In the genomic region with DNA sequence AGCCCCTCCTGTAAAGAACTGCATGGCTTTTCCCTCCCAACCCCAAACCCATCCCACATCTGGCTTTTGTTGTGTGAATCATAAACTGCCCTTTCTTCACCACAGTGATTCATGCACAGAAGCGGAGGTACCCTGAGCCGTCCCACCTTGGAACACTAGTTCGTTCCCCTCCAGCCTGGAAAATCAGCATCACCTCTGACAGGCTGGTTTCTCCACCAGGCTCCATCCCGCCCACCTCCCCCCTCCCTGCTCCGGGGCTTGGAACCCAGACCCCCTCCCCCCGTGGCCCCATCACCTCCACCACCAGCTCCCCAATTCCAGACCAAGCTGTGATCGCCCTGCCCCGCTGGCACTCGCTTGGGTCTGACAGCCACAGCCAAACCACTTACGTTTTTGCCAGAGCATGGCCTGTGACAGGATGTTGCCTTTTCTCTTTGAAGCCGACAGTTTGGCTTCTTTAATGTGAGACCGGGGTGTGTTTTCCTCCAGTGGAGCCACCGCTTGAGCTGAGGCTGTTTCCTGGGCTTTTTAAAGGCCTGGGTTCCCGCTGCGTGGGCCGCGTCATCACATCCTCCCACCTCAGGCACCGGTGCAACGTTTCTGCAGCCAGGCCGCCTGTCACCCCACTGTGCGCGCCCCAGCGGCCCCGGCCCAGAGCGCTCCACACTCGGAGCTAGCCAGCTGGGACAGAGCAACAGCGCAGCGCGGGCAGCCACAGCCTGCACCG, we compare ENCODE assay signal across 10 cellular contexts. TPM values are rescaled to one million over a fixed set of nuclear protein-coding genes. Genes with fewer than 3 reads are reported as not detected.
DNase-seq lines count a peak whose midpoint lies in the region; ATAC-seq and TF ChIP-seq lines count a peak whose summit lies in the region.
"Had no signal": no experiment of that assay in that cellular context is flagged by ENCODE, and none has a peak within 500 bp of the region (broad histone marks: within the 10 kb centered on the region; RNA-seq: fewer than 3 reads in every experiment).

A gene with protein sequence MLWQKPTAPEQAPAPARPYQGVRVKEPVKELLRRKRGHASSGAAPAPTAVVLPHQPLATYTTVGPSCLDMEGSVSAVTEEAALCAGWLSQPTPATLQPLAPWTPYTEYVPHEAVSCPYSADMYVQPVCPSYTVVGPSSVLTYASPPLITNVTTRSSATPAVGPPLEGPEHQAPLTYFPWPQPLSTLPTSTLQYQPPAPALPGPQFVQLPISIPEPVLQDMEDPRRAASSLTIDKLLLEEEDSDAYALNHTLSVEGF (minus strand): TSS at position 503 of the 727 bp plus-strand sequence. CDS start 98 bp downstream, at position 405.

- H3K4me1 ChIP-seq in vagina: peaks cover 15% of the 10 kb centered on the region

- DNase-seq in GM03348 (ENCODE audit: low spot score) (peak; percentile 60), NCI-H446 treated with DMSO at 0.1 percent for 48 hours (lab: John Stamatoyannopoulos, UW) (peak; percentile 54), vagina (ENCODE audit: extremely low spot score in 2 of 2) (no peak), NOMO-1 treated with DMSO at 0.1 percent for 48 hours (lab: John Stamatoyannopoulos, UW; ENCODE audit: unreplicated experiment) (no peak), KBM-7 (no peak)
- DNase-seq in activated naive CD4-positive, alpha-beta T cell treated with anti-CD3 and anti-CD28 coated beads, Interleukin-2, amount 50 U/mL, for 16 hours: peak; percentile 74
- DNase-seq in natural killer cell treated with Interleukin-12 subunit alpha and Interleukin-12 subunit beta and Interleukin-15 and Interleukin-18, amount 100 ng/mL, for 72 hours (ENCODE audit: low spot score): no peak

- H3K4me1 Mint-ChIP-seq in natural killer cell treated with Interleukin-12 subunit alpha and Interleukin-12 subunit beta and Interleukin-15 and Interleukin-18, amount 100 ng/mL, for 72 hours (ENCODE audit: low read depth in 2 of 2): peaks cover 0 to 5% of the 10 kb centered on the region in 2 donors

- peaks cover 8 to 19% of the 10 kb centered on the region in 2 donors for H3K27me3 Mint-ChIP-seq in natural killer cell treated with Interleukin-12 subunit alpha and Interleukin-12 subunit beta and Interleukin-15 and Interleukin-18, amount 100 ng/mL, for 72 hours

- H3K9me3 Mint-ChIP-seq in natural killer cell treated with Interleukin-12 subunit alpha and Interleukin-12 subunit beta and Interleukin-15 and Interleukin-18, amount 100 ng/mL, for 72 hours: no peaks in the 10 kb centered on the region

- H3K36me3 Mint-ChIP-seq in natural killer cell treated with Interleukin-12 subunit alpha and Interleukin-12 subunit beta and Interleukin-15 and Interleukin-18, amount 100 ng/mL, for 72 hours: no peaks in the 10 kb centered on the region

- H3K36me3 ChIP-seq in vagina: no peaks in the 10 kb centered on the region

- in situ Hi-C loops in KBM-7 (cut with MboI; ENCODE audit: low pct_unique_long_range_greater_than_20kb, low sequenced_read_pairs): no loop called here

- no peak within 1 kb of the TSS for H3K27ac Mint-ChIP-seq in natural killer cell treated with Interleukin-12 subunit alpha and Interleukin-12 subunit beta and Interleukin-15 and Interleukin-18, amount 100 ng/mL, for 72 hours

- TF ChIP-seq CTCF in vagina (IDR thresholded peaks at IDR 0.05): no peak

- H3K9me3 ChIP-seq in vagina: no peaks in the 10 kb centered on the region

- TF ChIP-seq POLR2A in vagina (IDR thresholded peaks at IDR 0.05): no peak

- H3K4me3 ChIP-seq in vagina: no peak within 1 kb of the TSS

- peak within 1 kb of the TSS; percentile 33 for H3K27ac ChIP-seq in vagina

- ATAC-seq in GM21723 (IDR thresholded peaks at IDR 0.05; ENCODE audit: unreplicated experiment): peak; percentile 67
- ATAC-seq in natural killer cell treated with Interleukin-12 subunit alpha and Interleukin-12 subunit beta and Interleukin-15 and Interleukin-18, amount 100 ng/mL, for 72 hours: peak; percentile 61 to 64

- no peaks in the 10 kb centered on the region for H3K27me3 ChIP-seq in vagina

- intact Hi-C loops in vagina (cut with DNase I): no loop called here

- peak within 1 kb of the TSS; percentile 13 for H3K4me3 Mint-ChIP-seq in natural killer cell treated with Interleukin-12 subunit alpha and Interleukin-12 subunit beta and Interleukin-15 and Interleukin-18, amount 100 ng/mL, for 72 hours

RNA-seq across cellular contexts. Expression of the gene that starts here (rescaled TPM):
- total RNA-seq in natural killer cell treated with Interleukin-12 subunit alpha and Interleukin-12 subunit beta and Interleukin-15 and Interleukin-18, amount 100 ng/mL, for 72 hours: 1 to 10 TPM in 1 of 2 donors, not detected in 1; 4.2 TPM
- total RNA-seq in vagina: not detected
- total RNA-seq: LHCN-M2, renal cortical epithelial cell had no signal

Comparison
In these comparisons a context has a peak if more than half of its experiments do, and no peak if none do; other contexts are left out.
1. DNase-seq: peak in GM03348 (single experiment), NCI-H446 treated with DMSO at 0.1 percent for 48 hours (single experiment) and activated naive CD4-positive, alpha-beta T cell treated with anti-CD3 and anti-CD28 coated beads, Interleukin-2, amount 50 U/mL, for 16 hours (single experiment); none in natural killer cell treated with Interleukin-12 subunit alpha and Interleukin-12 subunit beta and Interleukin-15 and Interleukin-18, amount 100 ng/mL, for 72 hours (single experiment), vagina (0 of 2), NOMO-1 treated with DMSO at 0.1 percent for 48 hours (single experiment) and KBM-7 (single experiment).